ENCODE assay signal across 10 cellular contexts in the genomic region with DNA sequence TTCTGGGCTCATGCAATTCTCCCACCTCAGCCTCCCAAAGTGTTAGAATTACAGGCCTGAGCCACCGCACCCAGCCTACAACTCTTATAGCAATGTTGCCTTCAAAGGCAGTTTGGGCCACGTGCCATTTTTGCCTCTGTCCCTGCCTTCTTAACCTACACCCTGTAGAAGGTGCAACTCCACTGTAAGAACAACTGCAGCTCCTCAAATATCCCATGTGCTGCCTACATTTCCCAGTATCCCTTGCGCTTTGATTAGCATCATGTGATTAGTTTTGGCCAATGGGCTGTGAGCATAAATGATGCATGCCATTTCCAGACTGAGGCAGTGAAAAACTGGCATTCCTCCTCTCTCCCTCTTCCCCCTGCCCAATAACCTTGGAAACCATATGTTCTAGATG.
DNase-seq lines count a peak whose midpoint lies in the region; ATAC-seq and TF ChIP-seq lines count a peak whose summit lies in the region.
"Had no signal": no experiment of that assay in that cellular context is flagged by ENCODE, and none has a peak within 500 bp of the region (broad histone marks: within the 10 kb centered on the region; RNA-seq: fewer than 3 reads in every experiment).

No MANE protein-coding gene starts in this region.

- no peak for TF ChIP-seq EP300 in Ishikawa (IDR thresholded peaks at IDR 0.05; ENCODE audit: borderline replicate concordance)

- CTCF ChIA-PET in activated CD8-positive, alpha-beta T cell treated with anti-CD3 and anti-CD28 coated beads for 36 hours (lab: Charles Lee): no interaction called here
- CTCF ChIA-PET in activated CD8-positive, alpha-beta T cell treated with anti-CD3 and anti-CD28 coated beads, Interleukin-2, amount 10 ng/mL, durations not matched to agents 7 days and 5 days (lab: Charles Lee): no interaction called here
- CTCF ChIA-PET in activated B cell treated with CpG ODN at 0.5 μM for 24 hours (lab: Charles Lee): interaction anchor here (0.7 kb wide), 1 partner anchor 229 kb away, joined by 3 read pairs; no protein-coding TSS in a partner anchor

- no peaks in the 10 kb centered on the region for H3K9me3 Mint-ChIP-seq in activated CD8-positive, alpha-beta T cell treated with anti-CD3 and anti-CD28 coated beads for 36 hours
- no peaks in the 10 kb centered on the region for H3K9me3 Mint-ChIP-seq in activated CD8-positive, alpha-beta T cell treated with anti-CD3 and anti-CD28 coated beads, Interleukin-2, amount 10 ng/mL, durations not matched to agents 7 days and 5 days (ENCODE audit: insufficient read depth)
- no peaks in the 10 kb centered on the region for H3K9me3 Mint-ChIP-seq in activated B cell treated with CpG ODN at 0.5 μM for 24 hours

- no peak overlapping the region for H3K27ac Mint-ChIP-seq in activated CD8-positive, alpha-beta T cell treated with anti-CD3 and anti-CD28 coated beads for 36 hours
- H3K27ac Mint-ChIP-seq in activated CD8-positive, alpha-beta T cell treated with anti-CD3 and anti-CD28 coated beads, Interleukin-2, amount 10 ng/mL, durations not matched to agents 7 days and 5 days: no peak overlapping the region
- H3K27ac Mint-ChIP-seq in activated B cell treated with CpG ODN at 0.5 μM for 24 hours: no peak overlapping the region

- H3K27me3 Mint-ChIP-seq in activated CD8-positive, alpha-beta T cell treated with anti-CD3 and anti-CD28 coated beads for 36 hours: peaks cover 3% of the 10 kb centered on the region
- peaks cover 1% of the 10 kb centered on the region for H3K27me3 Mint-ChIP-seq in activated CD8-positive, alpha-beta T cell treated with anti-CD3 and anti-CD28 coated beads, Interleukin-2, amount 10 ng/mL, durations not matched to agents 7 days and 5 days (ENCODE audit: low read depth)
- peaks cover 18% of the 10 kb centered on the region for H3K27me3 Mint-ChIP-seq in activated B cell treated with CpG ODN at 0.5 μM for 24 hours

- intact Hi-C loops in activated CD8-positive, alpha-beta T cell treated with anti-CD3 and anti-CD28 coated beads for 36 hours (cut with micrococcal nuclease): no loop called here
- intact Hi-C loops in activated B cell treated with CpG ODN at 0.5 μM for 24 hours (cut with micrococcal nuclease): no loop called here

- ATAC-seq in activated CD8-positive, alpha-beta T cell treated with anti-CD3 and anti-CD28 coated beads for 36 hours: peak; percentile 72
- ATAC-seq in activated CD8-positive, alpha-beta T cell treated with anti-CD3 and anti-CD28 coated beads, Interleukin-2, amount 10 ng/mL, durations not matched to agents 7 days and 5 days: no peak
- ATAC-seq in activated B cell treated with CpG ODN at 0.5 μM for 24 hours (ENCODE audit: low read depth) (peak; percentile 25), HG02678 (IDR thresholded peaks at IDR 0.05; ENCODE audit: unreplicated experiment) (no peak)

- POLR2A ChIA-PET in activated CD8-positive, alpha-beta T cell treated with anti-CD3 and anti-CD28 coated beads for 36 hours (lab: Charles Lee): no interaction called here
- POLR2A ChIA-PET in activated CD8-positive, alpha-beta T cell treated with anti-CD3 and anti-CD28 coated beads, Interleukin-2, amount 10 ng/mL, durations not matched to agents 7 days and 5 days (lab: Charles Lee): no interaction called here
- POLR2A ChIA-PET in activated B cell treated with CpG ODN at 0.5 μM for 24 hours (lab: Charles Lee): no interaction called here

- H3K4me3 Mint-ChIP-seq in activated CD8-positive, alpha-beta T cell treated with anti-CD3 and anti-CD28 coated beads for 36 hours: no peak overlapping the region
- no peak overlapping the region for H3K4me3 Mint-ChIP-seq in activated CD8-positive, alpha-beta T cell treated with anti-CD3 and anti-CD28 coated beads, Interleukin-2, amount 10 ng/mL, durations not matched to agents 7 days and 5 days
- no peak overlapping the region for H3K4me3 Mint-ChIP-seq in activated B cell treated with CpG ODN at 0.5 μM for 24 hours

- H3K4me1 Mint-ChIP-seq in activated CD8-positive, alpha-beta T cell treated with anti-CD3 and anti-CD28 coated beads for 36 hours (ENCODE audit: low read depth): peaks cover 4% of the 10 kb centered on the region
- H3K4me1 Mint-ChIP-seq in activated CD8-positive, alpha-beta T cell treated with anti-CD3 and anti-CD28 coated beads, Interleukin-2, amount 10 ng/mL, durations not matched to agents 7 days and 5 days (ENCODE audit: low read depth): peaks cover 2% of the 10 kb centered on the region
- no peaks in the 10 kb centered on the region for H3K4me1 Mint-ChIP-seq in activated B cell treated with CpG ODN at 0.5 μM for 24 hours

- peak; percentile 34 for DNase-seq in activated CD8-positive, alpha-beta T cell treated with anti-CD3 and anti-CD28 coated beads for 36 hours
- DNase-seq in activated CD8-positive, alpha-beta T cell treated with anti-CD3 and anti-CD28 coated beads, Interleukin-2, amount 10 ng/mL, durations not matched to agents 7 days and 5 days: no peak
- DNase-seq in activated B cell treated with CpG ODN at 0.5 μM for 24 hours: no peak
- peak; percentile 50 for DNase-seq in myocyte (ENCODE audit: low read depth)
- DNase-seq in GF-D8 (lab: John Stamatoyannopoulos, UW): no peak
- no peak for DNase-seq in kidney tubule cell (ENCODE audit: low spot score)
- DNase-seq: esophagus squamous epithelium, GDM1 had no signal

- no peaks in the 10 kb centered on the region for H3K36me3 Mint-ChIP-seq in activated CD8-positive, alpha-beta T cell treated with anti-CD3 and anti-CD28 coated beads for 36 hours (ENCODE audit: low read depth)
- H3K36me3 Mint-ChIP-seq in activated CD8-positive, alpha-beta T cell treated with anti-CD3 and anti-CD28 coated beads, Interleukin-2, amount 10 ng/mL, durations not matched to agents 7 days and 5 days (ENCODE audit: low read depth): no peaks in the 10 kb centered on the region
- no peaks in the 10 kb centered on the region for H3K36me3 Mint-ChIP-seq in activated B cell treated with CpG ODN at 0.5 μM for 24 hours (ENCODE audit: low read depth)

- TF ChIP-seq CTCF in activated CD8-positive, alpha-beta T cell treated with anti-CD3 and anti-CD28 coated beads for 36 hours (IDR thresholded peaks at IDR 0.05): no peak
- TF ChIP-seq CTCF in activated B cell treated with CpG ODN at 0.5 μM for 24 hours (IDR thresholded peaks at IDR 0.05): no peak

- no peak for TF ChIP-seq RAD21 in Ishikawa (IDR thresholded peaks at IDR 0.05; ENCODE audit: low read depth)

TF ChIP-seq in Ishikawa, 13 proteins besides CTCF, POLR2A, EP300 and RAD21:
- TF ChIP-seq NFIC (IDR thresholded peaks at IDR 0.05) (no peak), ZBTB7A (IDR thresholded peaks at IDR 0.05; ENCODE audit: low read depth) (no peak), MAX (IDR thresholded peaks at IDR 0.05) (peak; percentile 41; the same call in 1 of the 2 replicates)
- TF ChIP-seq, protein P1, sequence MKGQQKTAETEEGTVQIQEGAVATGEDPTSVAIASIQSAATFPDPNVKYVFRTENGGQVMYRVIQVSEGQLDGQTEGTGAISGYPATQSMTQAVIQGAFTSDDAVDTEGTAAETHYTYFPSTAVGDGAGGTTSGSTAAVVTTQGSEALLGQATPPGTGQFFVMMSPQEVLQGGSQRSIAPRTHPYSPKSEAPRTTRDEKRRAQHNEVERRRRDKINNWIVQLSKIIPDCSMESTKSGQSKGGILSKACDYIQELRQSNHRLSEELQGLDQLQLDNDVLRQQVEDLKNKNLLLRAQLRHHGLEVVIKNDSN (IDR thresholded peaks at IDR 0.05): peak; percentile 92
TF ChIP-seq in Ishikawa: peak in this region for 2.

Comparison
In these comparisons a context has a peak if more than half of its experiments do, and no peak if none do; other contexts are left out.
1. ATAC-seq: peak in activated CD8-positive, alpha-beta T cell treated with anti-CD3 and anti-CD28 coated beads for 36 hours (single experiment) and activated B cell treated with CpG ODN at 0.5 μM for 24 hours (single experiment); none in activated CD8-positive, alpha-beta T cell treated with anti-CD3 and anti-CD28 coated beads, Interleukin-2, amount 10 ng/mL, durations not matched to agents 7 days and 5 days (single experiment) and HG02678 (single experiment).
2. DNase-seq: peak in activated CD8-positive, alpha-beta T cell treated with anti-CD3 and anti-CD28 coated beads for 36 hours (single experiment) and myocyte (single experiment); none in activated CD8-positive, alpha-beta T cell treated with anti-CD3 and anti-CD28 coated beads, Interleukin-2, amount 10 ng/mL, durations not matched to agents 7 days and 5 days (single experiment), activated B cell treated with CpG ODN at 0.5 μM for 24 hours (single experiment), GF-D8 (single experiment) and kidney tubule cell (single experiment).